Comparison of ENCODE assay signal across 8 cellular contexts in genomic region chr14:105491366-105492006, GRCh38. TPM values are rescaled to one million over a fixed set of nuclear protein-coding genes. Genes with fewer than 3 reads are reported as not detected.
A peak's percentile ranks its signal among the peaks of the same experiment; 100 is the strongest.
DNase-seq lines count a peak whose midpoint lies in the region; ATAC-seq and TF ChIP-seq lines count a peak whose summit lies in the region.

No MANE protein-coding gene starts in this region.

- no peak for TF ChIP-seq CTCF in GM12865 (IDR thresholded peaks at IDR 0.05; ENCODE audit: insufficient read depth, low read depth, low read length, missing control alignments)
- no peak for TF ChIP-seq CTCF in cardiac muscle cell (IDR thresholded peaks at IDR 0.05; ENCODE audit: low read depth, low read length)
- TF ChIP-seq CTCF in psoas muscle (IDR thresholded peaks at IDR 0.05), result no peak

- H3K4me1 ChIP-seq in HUES64 (ENCODE audit: insufficient read depth, low read length) (peaks cover 5% of the 10 kb centered on the region; the same call in 1 of the 2 replicates), cardiac muscle cell (ENCODE audit: low read depth) (peaks cover 12% of the 10 kb centered on the region), psoas muscle (peaks cover 19% of the 10 kb centered on the region), aorta (ENCODE audit: control insufficient read depth in 1 of 2, insufficient read depth in 2 of 2, low read length in 2 of 2) (no peaks in the 10 kb centered on the region)

- peak overlapping the region; percentile 75 for H3K4me3 ChIP-seq in GM12865 (ENCODE audit: low read depth, low read length)
- peak overlapping the region; percentile 73 for H3K4me3 ChIP-seq in HUES64 (ENCODE audit: low read length)
- peak overlapping the region; percentile 37 for H3K4me3 ChIP-seq in cardiac muscle cell
- peak overlapping the region; percentile 75 for H3K4me3 ChIP-seq in psoas muscle
- peak overlapping the region; percentile 15 to 24 for H3K4me3 ChIP-seq in aorta (ENCODE audit: low read length in 2 of 2)

- no peaks in the 10 kb centered on the region for H3K9me3 ChIP-seq in HUES64 (ENCODE audit: insufficient read depth, low read depth, low read length)
- no peaks in the 10 kb centered on the region for H3K9me3 ChIP-seq in cardiac muscle cell (ENCODE audit: low read depth)
- H3K9me3 ChIP-seq in psoas muscle, result no peaks in the 10 kb centered on the region
- H3K9me3 ChIP-seq in aorta (ENCODE audit: control insufficient read depth, low read length), result no peaks in the 10 kb centered on the region

- peaks cover 31% of the 10 kb centered on the region for H3K27me3 ChIP-seq in HUES64 (ENCODE audit: insufficient read depth, low read length)
- H3K27me3 ChIP-seq in cardiac muscle cell, result no peaks in the 10 kb centered on the region
- H3K27me3 ChIP-seq in psoas muscle (ENCODE audit: insufficient read depth in 3 of 3, low read length in 2 of 3), result peaks cover 0 to 10% (median 0%) of the 10 kb centered on the region in 3 donors
- H3K27me3 ChIP-seq in aorta (ENCODE audit: control insufficient read depth in 1 of 2, insufficient read depth in 2 of 2, low read length in 1 of 2), result no peaks in the 10 kb centered on the region

- 3% methylated on average over 53 of the region's 53 CpGs for WGBS in HUES64
- WGBS in psoas muscle, 3 donors, result 1 to 2% (median 1%) methylated on average over 34 to 53 of the region's 53 CpGs
- WGBS in aorta, 2 donors, result 1 to 2% methylated on average over 46 to 53 of the region's 53 CpGs

- peak; percentile 2 to 27 (median 20) for ATAC-seq in psoas muscle
- ATAC-seq in aorta (ENCODE audit: low FRiP score), result no peak
- no peak for ATAC-seq in HG03520 (IDR thresholded peaks at IDR 0.05; ENCODE audit: unreplicated experiment)

- H3K9ac ChIP-seq in HUES64 (ENCODE audit: low read depth, low read length), result peak overlapping the region; percentile 74

- H3K36me3 ChIP-seq in HUES64 (ENCODE audit: insufficient read depth, low read length), result no peaks in the 10 kb centered on the region
- H3K36me3 ChIP-seq in cardiac muscle cell, result no peaks in the 10 kb centered on the region
- no peaks in the 10 kb centered on the region for H3K36me3 ChIP-seq in psoas muscle (ENCODE audit: insufficient read depth in 1 of 2, low read depth in 1 of 2)
- H3K36me3 ChIP-seq in aorta (ENCODE audit: control insufficient read depth in 1 of 2, insufficient read depth in 2 of 2, low read length in 1 of 2), result no peaks in the 10 kb centered on the region

- H3K27ac ChIP-seq in HUES64 (ENCODE audit: low read depth, low read length) (peak overlapping the region; percentile 91; the same call in 1 of the 2 replicates), cardiac muscle cell (peak overlapping the region; percentile 11), psoas muscle (peak overlapping the region; percentile 82), aorta (ENCODE audit: low read depth in 1 of 2, low read length in 2 of 2) (peak overlapping the region in 1 of 2 donors; percentile 2)

- intact Hi-C loops in psoas muscle (cut with DNase I) (loop anchor here (5.0 to 10.0 kb wide), 2 partner anchors 36 to 807 kb away; partner anchors contain the start of genes INF2 (in 1 of the 2) and TMEM121 (in 1 of the 2)), aorta (cut with DNase I) (loop anchor here (2.0 to 5.0 kb wide), 4 partner anchors 36 to 189 kb away; partner anchors contain the start of genes BRF1 (in 1 of the 2) and TMEM121 (in 1 of the 2))

- peak; percentile 91 for DNase-seq in GM12865 (ENCODE audit: low read depth)
- peak; percentile 70 for DNase-seq in SK-N-DZ (ENCODE audit: low spot score)
- DNase-seq in activated naive CD4-positive, alpha-beta T cell treated with anti-CD3 and anti-CD28 coated beads, Interleukin-2, amount 50 U/mL, for 16 hours, result peak; percentile 80
- DNase-seq in cardiac muscle cell (ENCODE audit: low read depth in 1 of 2, low spot score in 1 of 2), result peak in 1 of 2 donors; percentile 32
- peak; percentile 74 to 90 for DNase-seq in psoas muscle
- peak; percentile 81 to 93 for DNase-seq in aorta

RNA-seq across cellular contexts. Expression of gene TEDC1, which starts 0.4 kb away (rescaled TPM):
- 14.3 TPM for polyA plus RNA-seq in HUES64 (2013, experiment 1 of 2)
- 20.3 TPM for polyA plus RNA-seq in HUES64 (2013, experiment 2 of 2)
- polyA plus RNA-seq in SK-N-DZ (2014; cell fraction: cytosol; rRNA removed), result 20.8 and 25.6 TPM in 2 replicates
- 52.0 and 85.2 TPM in 2 replicates for polyA plus RNA-seq in SK-N-DZ (2014; cell fraction: nucleus; rRNA removed)
- total RNA-seq in cardiac muscle cell (32.0 and 33.0 TPM in 2 replicates), psoas muscle (1 to 10 TPM in 3 of 4 donors, under 1 TPM in 1; 0.95 to 2.0 (median 1.2) TPM), aorta (10 to 100 TPM in 1 of 2 donors, 1 to 10 TPM in 1; 8.6 to 30.5 TPM)
- polyA plus RNA-seq in cardiac muscle cell (27.4 and 27.6 TPM in 2 replicates), psoas muscle (1 to 10 TPM; 1.9 to 5.2 (median 2.3) TPM), aorta (10 to 100 TPM in 1 of 2 donors, 1 to 10 TPM in 1; 9.6 to 33.8 TPM)

RNA-seq across cellular contexts. Expression of gene CRIP1, which starts 4.8 kb away (rescaled TPM):
- polyA plus RNA-seq in HUES64 (2013, experiment 1 of 2), result 2.6 TPM
- 4.9 TPM for polyA plus RNA-seq in HUES64 (2013, experiment 2 of 2)
- polyA plus RNA-seq in SK-N-DZ (2014; cell fraction: cytosol; rRNA removed), result 3.4 and 16.0 TPM in 2 replicates
- 12.6 and 15.0 TPM in 2 replicates for polyA plus RNA-seq in SK-N-DZ (2014; cell fraction: nucleus; rRNA removed)
- total RNA-seq in cardiac muscle cell (46.9 and 51.1 TPM in 2 replicates), psoas muscle (10 to 100 TPM; 11.5 to 24.9 (median 14.2) TPM), aorta (100 to 1,000 TPM; 229 to 236 TPM)
- polyA plus RNA-seq in cardiac muscle cell (196 and 203 TPM in 2 replicates), psoas muscle (10 to 100 TPM; 17.5 to 27.2 (median 20.6) TPM), aorta (1,000 to 10,000 TPM in 1 of 2 donors, 100 to 1,000 TPM in 1; 740 to 1,123 TPM)

RNA-seq across cellular contexts. Expression of gene CRIP2, which starts 16.9 kb away (rescaled TPM):
- 11.3 TPM for polyA plus RNA-seq in HUES64 (2013, experiment 1 of 2)
- polyA plus RNA-seq in HUES64 (2013, experiment 2 of 2), result 16.5 TPM
- polyA plus RNA-seq in SK-N-DZ (2014; cell fraction: cytosol; rRNA removed), result 71.3 and 72.7 TPM in 2 replicates
- 64.4 and 76.4 TPM in 2 replicates for polyA plus RNA-seq in SK-N-DZ (2014; cell fraction: nucleus; rRNA removed)
- total RNA-seq in cardiac muscle cell, result 804 and 1,173 TPM in 2 replicates
- polyA plus RNA-seq in cardiac muscle cell, result 1,364 and 1,845 TPM in 2 replicates
- 10 to 100 TPM; 23.1 to 46.5 (median 30.2) TPM for total RNA-seq in psoas muscle
- polyA plus RNA-seq in psoas muscle, result 10 to 100 TPM; 28.5 to 71.8 (median 47.3) TPM
- 100 to 1,000 TPM; 267 to 352 TPM for total RNA-seq in aorta
- 100 to 1,000 TPM; 432 to 698 TPM for polyA plus RNA-seq in aorta

RNA-seq across cellular contexts. Expression of gene TMEM121, which starts 34.9 kb away (rescaled TPM):
- polyA plus RNA-seq in HUES64 (2013, experiment 1 of 2), result 1.0 TPM
- polyA plus RNA-seq in HUES64 (2013, experiment 2 of 2), result 1.7 TPM
- 1.8 and 3.6 TPM in 2 replicates for polyA plus RNA-seq in SK-N-DZ (2014; cell fraction: cytosol; rRNA removed)
- 2.1 and 3.1 TPM in 2 replicates for polyA plus RNA-seq in SK-N-DZ (2014; cell fraction: nucleus; rRNA removed)
- total RNA-seq in cardiac muscle cell, result 6.8 and 8.8 TPM in 2 replicates
- 4.4 and 6.4 TPM in 2 replicates for polyA plus RNA-seq in cardiac muscle cell
- under 1 TPM; 0.23 to 0.60 (median 0.39) TPM for total RNA-seq in psoas muscle
- under 1 TPM; 0.08 to 0.60 (median 0.17) TPM for polyA plus RNA-seq in psoas muscle
- total RNA-seq in aorta, result 1 to 10 TPM; 1.9 to 7.5 TPM
- 1 to 10 TPM in 1 of 2 donors, under 1 TPM in 1; 0.75 to 4.2 TPM for polyA plus RNA-seq in aorta

Comparison
In these comparisons a context has a peak if more than half of its experiments do, and no peak if none do; other contexts are left out.
1. H3K4me3 ChIP-seq: peak in every context shown above with its lines; median percentile 75 in GM12865; 75 in psoas muscle; 73 in HUES64; 37 in cardiac muscle cell; 20 in aorta.
2. ATAC-seq: peak in psoas muscle (4 of 4); none in aorta (single experiment) and HG03520 (single experiment).
3. RNA of gene CRIP2, which starts 16.9 kb away (total RNA-seq): 804 to 1,173 TPM in cardiac muscle cell and 267 to 352 TPM in aorta; 23.1 to 46.5 TPM in psoas muscle; every median in the first group is over 4 times any median in the second.